ENCODE assay signal across 8 cellular contexts in genomic region chr7:121394709-121395140, GRCh38. TPM values are rescaled to one million over a fixed set of nuclear protein-coding genes. Genes with fewer than 3 reads are reported as not detected.
DNase-seq lines count a peak whose midpoint lies in the region; ATAC-seq and TF ChIP-seq lines count a peak whose summit lies in the region.

No MANE protein-coding gene starts in this region.

- TF ChIP-seq POLR2A in heart left ventricle (IDR thresholded peaks at IDR 0.05), result no peak

- H3K4me3 ChIP-seq in heart left ventricle, result peak overlapping the region in 9 of 12 donors; percentile 66 to 95 (median 85)

- intact Hi-C loops in heart left ventricle (cut with DNase I) (loop anchor here in 4 of 10 donors (5.0 to 10.0 kb wide), 4 partner anchors 43 to 53 kb away; no protein-coding TSS in a partner anchor), Right ventricle myocardium superior (cut with DNase I) (no loop called here)

- DNase-seq in heart left ventricle (no peak), Right ventricle myocardium superior (no peak), OCI-M2 (lab: John Stamatoyannopoulos, UW; ENCODE audit: unreplicated experiment) (peak; percentile 39), foreskin melanocyte (peak; percentile 9), hepatic stellate cell (ENCODE audit: low spot score) (no peak), NCI-H146 treated with DMSO at 0.1 percent for 48 hours (lab: John Stamatoyannopoulos, UW; ENCODE audit: unreplicated experiment) (no peak)
- DNase-seq in effector CD8-positive, alpha-beta T cell (lab: John Stamatoyannopoulos, UW), result no peak

- no peaks in the 10 kb centered on the region for H3K36me3 ChIP-seq in heart left ventricle

- no peak overlapping the region for H3K27ac ChIP-seq in heart left ventricle

- no peak for ATAC-seq in heart left ventricle
- ATAC-seq in Right ventricle myocardium superior (ENCODE audit: poor library complexity), result no peak
- no peak for ATAC-seq in HG02610 (IDR thresholded peaks at IDR 0.05; ENCODE audit: unreplicated experiment)

- peaks cover 0 to 26% (median 11%) of the 10 kb centered on the region in 12 donors for H3K4me1 ChIP-seq in heart left ventricle

- no peaks in the 10 kb centered on the region for H3K27me3 ChIP-seq in heart left ventricle

- no peak for TF ChIP-seq CTCF in heart left ventricle (IDR thresholded peaks at IDR 0.05)

- 54 to 63% (median 61%) methylated on average over 7 of the region's 7 CpGs for WGBS in heart left ventricle, 4 donors

- H3K9me3 ChIP-seq in heart left ventricle, result peaks cover 0 to 4% (median 0%) of the 10 kb centered on the region in 12 donors

RNA-seq across cellular contexts. Expression of gene FAM3C, which starts 1.4 kb away (rescaled TPM):
- total RNA-seq in heart left ventricle, result 10 to 100 TPM; 35.7 to 52.1 (median 45.3) TPM
- 10 to 100 TPM; 20.6 to 97.2 TPM for polyA plus RNA-seq in heart left ventricle
- total RNA-seq in Right ventricle myocardium superior, result 36.5 TPM

Comparison
In these comparisons a context has a peak if more than half of its experiments do, and no peak if none do; other contexts are left out.
1. DNase-seq: peak in OCI-M2 (single experiment) and foreskin melanocyte (single experiment); none in heart left ventricle (0 of 5), Right ventricle myocardium superior (single experiment), effector CD8-positive, alpha-beta T cell (single experiment), hepatic stellate cell (single experiment) and NCI-H146 treated with DMSO at 0.1 percent for 48 hours (single experiment).